In genomic region chr6:40946738-40947301, GRCh38 we compare ENCODE assay signal across 30 cellular contexts.
"Had no signal": no experiment of that assay in that cellular context is flagged by ENCODE, and none has a peak within 500 bp of the region (broad histone marks: within the 10 kb centered on the region; RNA-seq: fewer than 3 reads in every experiment).

No MANE protein-coding gene starts in this region.

- H3K27ac Mint-ChIP-seq: activated B cell treated with CpG ODN at 0.5 μM for 24 hours; activated CD8-positive, alpha-beta T cell treated with anti-CD3 and anti-CD28 coated beads for 36 hours; activated naive CD8-positive, alpha-beta T cell treated with anti-CD3 and anti-CD28 coated beads for 36 hours; activated T-helper 2 cell treated with anti-CD3 and anti-CD28 coated beads, Interferon-gamma antibody, Interleukin-2, Interleukin-4, amounts not matched to agents 10 μg/mL and 5 μg/mL and 100 μg/mL, durations not matched to agents 14 hours and 24 hours and 36 hours; brain; effector memory CD8-positive, alpha-beta T cell; immature natural killer cell; mesothelial cell of epicardium; naive B cell; stimulated activated naive B cell treated with anti-CD40 and anti-IgM and Interleukin-4, amounts not matched to agents 10 μg/mL and 1 μg/mL and 100 μg/mL, for 72 hours had no signal

- ATAC-seq: activated CD8-positive, alpha-beta T cell treated with anti-CD3 and anti-CD28 coated beads for 36 hours; activated T-cell treated with anti-CD3 and anti-CD28 coated beads, Interleukin-2, amount 50 U/mL, for 4 hours; effector memory CD8-positive, alpha-beta T cell; heart left ventricle; left colon; stimulated activated naive B cell treated with anti-CD40 and anti-IgM and Interleukin-4, amounts not matched to agents 10 μg/mL and 1 μg/mL and 100 μg/mL, for 72 hours had no signal

- H3K9me3 ChIP-seq: adrenal gland, ascending aorta, heart left ventricle, ovary, prostate gland, testis, transverse colon had no signal

- H3K9me3 Mint-ChIP-seq: activated B cell treated with CpG ODN at 0.5 μM for 24 hours; activated CD8-positive, alpha-beta T cell treated with anti-CD3 and anti-CD28 coated beads for 36 hours; activated naive CD8-positive, alpha-beta T cell treated with anti-CD3 and anti-CD28 coated beads for 36 hours; activated T-cell treated with anti-CD3 and anti-CD28 coated beads, Interleukin-2, amount 50 U/mL, for 4 hours; activated T-helper 2 cell treated with anti-CD3 and anti-CD28 coated beads, Interferon-gamma antibody, Interleukin-2, Interleukin-4, amounts not matched to agents 10 μg/mL and 5 μg/mL and 100 μg/mL, durations not matched to agents 14 hours and 24 hours and 36 hours; effector memory CD8-positive, alpha-beta T cell; immature natural killer cell; naive B cell; stimulated activated naive B cell treated with anti-CD40 and anti-IgM and Interleukin-4, amounts not matched to agents 10 μg/mL and 1 μg/mL and 100 μg/mL, for 72 hours had no signal

- H3K4me1 ChIP-seq: ascending aorta, heart left ventricle, prostate gland, testis, transverse colon had no signal

- H3K4me1 Mint-ChIP-seq: activated B cell treated with CpG ODN at 0.5 μM for 24 hours; activated naive CD8-positive, alpha-beta T cell treated with anti-CD3 and anti-CD28 coated beads for 36 hours; immature natural killer cell; naive B cell; stimulated activated naive B cell treated with anti-CD40 and anti-IgM and Interleukin-4, amounts not matched to agents 10 μg/mL and 1 μg/mL and 100 μg/mL, for 72 hours had no signal

- H3K4me3 Mint-ChIP-seq: activated B cell treated with CpG ODN at 0.5 μM for 24 hours; activated CD8-positive, alpha-beta T cell treated with anti-CD3 and anti-CD28 coated beads for 36 hours; activated naive CD8-positive, alpha-beta T cell treated with anti-CD3 and anti-CD28 coated beads for 36 hours; activated T-cell treated with anti-CD3 and anti-CD28 coated beads, Interleukin-2, amount 50 U/mL, for 4 hours; brain; effector memory CD8-positive, alpha-beta T cell; immature natural killer cell; mesothelial cell of epicardium; naive B cell; stimulated activated naive B cell treated with anti-CD40 and anti-IgM and Interleukin-4, amounts not matched to agents 10 μg/mL and 1 μg/mL and 100 μg/mL, for 72 hours had no signal

- H3K27me3 ChIP-seq: adrenal gland, ascending aorta, dorsolateral prefrontal cortex, heart left ventricle, ovary, testis, transverse colon had no signal

- H3K4me3 ChIP-seq: adrenal gland, ascending aorta, coronary artery, dorsolateral prefrontal cortex, heart left ventricle, ovary, prostate gland, testis, transverse colon had no signal

- H3K36me3 ChIP-seq: adrenal gland, ascending aorta, heart left ventricle, ovary, prostate gland, transverse colon had no signal

- H3K27ac ChIP-seq: adrenal gland, ascending aorta, coronary artery, dorsolateral prefrontal cortex, heart left ventricle, ovary, prostate gland, testis, transverse colon had no signal

- H3K36me3 Mint-ChIP-seq: activated naive CD8-positive, alpha-beta T cell treated with anti-CD3 and anti-CD28 coated beads for 36 hours; brain; immature natural killer cell; mesothelial cell of epicardium; naive B cell; stimulated activated naive B cell treated with anti-CD40 and anti-IgM and Interleukin-4, amounts not matched to agents 10 μg/mL and 1 μg/mL and 100 μg/mL, for 72 hours had no signal

- DNase-seq: activated B cell treated with CpG ODN at 0.5 μM for 24 hours; activated CD4-positive, alpha-beta T cell treated with anti-CD3 and anti-CD28 coated beads, Interleukin-2, amount 50 U/mL, for 1 hour; activated CD8-positive, alpha-beta T cell treated with anti-CD3 and anti-CD28 coated beads for 36 hours; activated naive CD4-positive, alpha-beta T cell; activated naive CD8-positive, alpha-beta T cell treated with anti-CD3 and anti-CD28 coated beads for 36 hours; activated T-cell treated with anti-CD3 and anti-CD28 coated beads, Interleukin-2, amount 50 U/mL, for 4 hours; adrenal gland; dorsolateral prefrontal cortex; effector memory CD8-positive, alpha-beta T cell; erythroblast; heart left ventricle; hypothalamus; immature natural killer cell; kidney; left colon; mammary epithelial cell; naive B cell; ovary; stimulated activated CD4-positive, alpha-beta T cell treated with anti-CD3 and anti-CD28 coated beads, Interleukin-15, amount 100 ng/mL, for 24 hours; stimulated activated CD4-positive, alpha-beta T cell treated with anti-CD3 and anti-CD28 coated beads, Interleukin-2, amount 100 ng/mL, for 24 hours; stimulated activated naive B cell treated with anti-CD40 and anti-IgM and Interleukin-4, amounts not matched to agents 10 μg/mL and 1 μg/mL and 100 μg/mL, for 72 hours; T-helper 2 cell; testis; transverse colon had no signal
